In the genomic region with DNA sequence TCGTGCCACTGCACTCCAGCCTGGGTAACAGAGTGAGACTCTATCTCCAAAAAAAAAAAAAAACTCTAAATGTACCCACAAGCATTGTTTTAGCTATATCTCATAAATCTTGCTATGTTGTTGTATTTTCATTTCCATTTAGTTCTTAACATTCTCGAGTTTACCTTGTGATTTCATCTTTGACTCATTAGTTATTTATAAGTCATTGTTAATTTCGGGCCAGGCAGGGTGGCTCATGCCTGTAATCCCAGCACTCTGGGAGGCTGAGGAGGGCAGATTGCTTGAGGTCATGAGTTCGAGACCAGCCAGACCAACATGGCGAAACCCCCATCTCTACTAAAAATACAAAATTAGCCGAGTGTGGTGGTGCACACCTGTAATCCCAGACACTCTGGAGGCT, we compare ENCODE assay signal across 29 cellular contexts. TPM values are rescaled to one million over a fixed set of nuclear protein-coding genes. Genes with fewer than 3 reads are reported as not detected.
"Had no signal": no experiment of that assay in that cellular context is flagged by ENCODE, and none has a peak within 500 bp of the region (broad histone marks: within the 10 kb centered on the region; RNA-seq: fewer than 3 reads in every experiment).

No MANE protein-coding gene starts in this region.

- H3K36me3 ChIP-seq: neural progenitor cell, ovary, right lobe of liver, sigmoid colon, suprapubic skin, tibial artery, transverse colon, upper lobe of right lung, uterus had no signal

- DNase-seq: natural killer cell; occipital lobe; ovary; posterior cingulate gyrus; psoas muscle; right cardiac atrium; right lobe of liver; sigmoid colon; small intestine; stimulated activated CD4-positive, alpha-beta T cell treated with anti-CD3 and anti-CD28 coated beads, Interleukin-15, amount 100 ng/mL, for 24 hours; stimulated activated CD4-positive, alpha-beta T cell treated with anti-CD3 and anti-CD28 coated beads, Interleukin-2, amount 100 ng/mL, for 24 hours; stimulated activated CD4-positive, alpha-beta T cell treated with anti-CD3 and anti-CD28 coated beads, Interleukin-2, amount 100 ng/mL, for 48 hours; stimulated activated CD4-positive, alpha-beta T cell treated with anti-CD3 and anti-CD28 coated beads, Interleukin-4, amount 100 ng/mL, for 24 hours; stimulated activated naive CD4-positive, alpha-beta T cell; stimulated activated naive CD8-positive, alpha-beta T cell treated with anti-CD3 and anti-CD28 coated beads, Interleukin-15, amount 100 ng/mL, for 72 hours; stimulated activated naive CD8-positive, alpha-beta T cell treated with anti-CD3 and anti-CD28 coated beads, Interleukin-15, Interleukin-2, amounts not matched to agents 100 U/mL and 50 U/mL, for 24 hours; substantia nigra; testis; tibial artery; transverse colon; upper lobe of right lung; uterus had no signal

- ATAC-seq: natural killer cell; psoas muscle; right cardiac atrium; right lobe of liver; stimulated activated memory B cell treated with anti-CD40 and anti-IgM and Interleukin-4, amounts not matched to agents 10 μg/mL and 1 μg/mL and 100 μg/mL, for 72 hours; stimulated activated naive CD8-positive, alpha-beta T cell treated with anti-CD3 and anti-CD28 coated beads, Interleukin-15, amount 100 ng/mL, for 72 hours; stimulated activated naive CD8-positive, alpha-beta T cell treated with anti-CD3 and anti-CD28 coated beads, Interleukin-15, Interleukin-2, amounts not matched to agents 100 U/mL and 50 U/mL, for 24 hours; upper lobe of right lung had no signal

- H3K9ac ChIP-seq: neural progenitor cell, parathyroid adenoma had no signal

- H3K79me2 ChIP-seq: parathyroid adenoma had no signal

- H3K4me1 ChIP-seq: neural progenitor cell, parathyroid adenoma, psoas muscle, sigmoid colon, testis, tibial artery, upper lobe of right lung, uterus had no signal

- H3K27me3 ChIP-seq: ovary, right lobe of liver, testis, transverse colon had no signal

- H3K4me3 ChIP-seq: neural progenitor cell, ovary, psoas muscle, right lobe of liver, sigmoid colon, suprapubic skin, testis, tibial artery, transverse colon, upper lobe of right lung, uterus had no signal

- H3K27ac ChIP-seq: neural progenitor cell, ovary, parathyroid adenoma, psoas muscle, right lobe of liver, sigmoid colon, suprapubic skin, testis, tibial artery, transverse colon, upper lobe of right lung, uterus had no signal

- H2AFZ ChIP-seq: neural progenitor cell, parathyroid adenoma had no signal

- H3K9me3 ChIP-seq: ovary, psoas muscle, right lobe of liver, sigmoid colon, suprapubic skin, testis, tibial artery, transverse colon, upper lobe of right lung, uterus had no signal

- H3K4me2 ChIP-seq: neural progenitor cell had no signal

RNA-seq across cellular contexts. Expression of a gene that starts 11.7 kb away (rescaled TPM):
- total RNA-seq: natural killer cell, osteoblast, sigmoid colon, skeletal muscle tissue had no signal
- polyA plus RNA-seq: neural cell, ovary, right cardiac atrium had no signal

RNA-seq across cellular contexts. Expression of a gene that starts 16.6 kb away (rescaled TPM):
- total RNA-seq: occipital lobe, osteoblast, psoas muscle had no signal
- polyA plus RNA-seq: neural cell had no signal
